In genomic region chr15:89912674-89913396, GRCh38 we compare ENCODE assay signal across 8 cellular contexts. TPM values are rescaled to one million over a fixed set of nuclear protein-coding genes. Genes with fewer than 3 reads are reported as not detected.
DNase-seq lines count a peak whose midpoint lies in the region; ATAC-seq and TF ChIP-seq lines count a peak whose summit lies in the region.

Gene ARPIN (minus strand): TSS chr15:89912952. CDS start chr15:89912835, 117 bp downstream.

- TF ChIP-seq CTCF in SK-N-SH (IDR thresholded peaks at IDR 0.05) (no peak), epithelial cell of esophagus (IDR thresholded peaks at IDR 0.05; ENCODE audit: insufficient read depth, low read depth, low read length, missing control alignments) (no peak)

- H3K9me2 ChIP-seq in SK-N-SH: no peaks in the 10 kb centered on the region

- H3K36me3 ChIP-seq in SK-N-SH (replicated peaks in 1 of 2; ENCODE audit: control insufficient read depth in 1 of 2, insufficient read depth in 2 of 2, low read length in 1 of 2) (no peaks in the 10 kb centered on the region), thymus (ENCODE audit: control insufficient read depth, insufficient read depth) (no peaks in the 10 kb centered on the region)

- no peaks in the 10 kb centered on the region for H3F3A ChIP-seq in SK-N-SH (replicated peaks; ENCODE audit: insufficient read depth)

- H3K27ac ChIP-seq in SK-N-SH (ENCODE audit: low read depth in 2 of 2, low read length in 1 of 2) (peak within 1 kb of the TSS in 1 of 2 experiments; percentile 44; a peak in 1 of 4 replicates), thymus (ENCODE audit: low read depth) (peak within 1 kb of the TSS; percentile 55)

- peak within 1 kb of the TSS; percentile 79 for H3K9ac ChIP-seq in SK-N-SH

- H3K79me2 ChIP-seq in SK-N-SH (ENCODE audit: insufficient read depth): peaks cover 3% of the 10 kb centered on the region; the same call in 1 of the 2 replicates

- DNase-seq in activated CD4-positive, alpha-beta T cell treated with anti-CD3 and anti-CD28 coated beads for 48 hours: peak; percentile 17
- DNase-seq in activated CD4-positive, alpha-beta T cell treated with anti-CD3 and anti-CD28 coated beads for 4 hours: no peak
- DNase-seq in SK-N-SH (peak; percentile 86), epithelial cell of esophagus (ENCODE audit: low read depth) (peak; percentile 51), mesenteric fat pad (ENCODE audit: low spot score) (peak; percentile 89), T1000 (lab: John Stamatoyannopoulos, UW) (no peak)

- H3K4me1 ChIP-seq in SK-N-SH (ENCODE audit: control insufficient read depth in 1 of 2, insufficient read depth in 2 of 2, low read depth in 1 of 2, low read length in 1 of 2) (peaks cover 0 to 5% of the 10 kb centered on the region in 2 experiments; a peak in 1 of 4 replicates), thymus (ENCODE audit: control insufficient read depth, insufficient read depth, low read length) (no peaks in the 10 kb centered on the region)

- TF ChIP-seq RAD21 in SK-N-SH (IDR thresholded peaks at IDR 0.05; ENCODE audit: low read length): no peak

- CTCF ChIA-PET in SK-N-SH (lab: Yijun Ruan, JAX): interaction anchor here (0.7 to 1.4 kb wide), 6 partner anchors 17 to 158 kb away, joined by 3 to 6 read pairs (median 4); no protein-coding TSS in a partner anchor

- H3K27me3 ChIP-seq in SK-N-SH (ENCODE audit: insufficient read depth): no peaks in the 10 kb centered on the region
- H3K27me3 ChIP-seq in thymus (ENCODE audit: control insufficient read depth, insufficient read depth): peaks cover 17% of the 10 kb centered on the region

- TF ChIP-seq EP300 in SK-N-SH (IDR thresholded peaks at IDR 0.05; ENCODE audit: borderline replicate concordance in 1 of 2, low read depth in 1 of 2, low read length in 1 of 2): no peak

- H3K4me2 ChIP-seq in SK-N-SH: peak within 1 kb of the TSS; percentile 94

- ATAC-seq in HG03342 (IDR thresholded peaks at IDR 0.05; ENCODE audit: unreplicated experiment): no peak

- POLR2A ChIA-PET in SK-N-SH (lab: Yijun Ruan, JAX): interaction anchor here (0.5 to 2.0 kb wide), 6 partner anchors 15 to 524 kb away, joined by 3 to 8 read pairs (median 4); partner anchors contain the start of genes AP3S2 and ZNF710

- no peaks in the 10 kb centered on the region for H4K20me1 ChIP-seq in SK-N-SH (ENCODE audit: insufficient read depth)

- H3K4me3 ChIP-seq in SK-N-SH (ENCODE audit: low read depth in 2 of 2, low read length in 1 of 2) (peak within 1 kb of the TSS; percentile 58 to 73), epithelial cell of esophagus (ENCODE audit: low read length) (peak within 1 kb of the TSS; percentile 65), thymus (ENCODE audit: low read length) (peak within 1 kb of the TSS; percentile 55)

- peak within 1 kb of the TSS; percentile 99 for H2AFZ ChIP-seq in SK-N-SH (ENCODE audit: low read depth)

- H3K9me3 ChIP-seq in SK-N-SH (no peaks in the 10 kb centered on the region), thymus (ENCODE audit: control insufficient read depth) (no peaks in the 10 kb centered on the region)

- 29% methylated on average over 24 of the region's 57 CpGs for WGBS in SK-N-SH (ENCODE audit: low lambda C conversion rate)
- 12% methylated on average over 57 of the region's 57 CpGs for WGBS in thymus

TF ChIP-seq in SK-N-SH, 30 proteins besides CTCF, POLR2A, EP300 and RAD21 (continues in another document):
- no peak for TF ChIP-seq USF1 (IDR thresholded peaks at IDR 0.05; ENCODE audit: borderline replicate concordance, low read depth)
- no peak for TF ChIP-seq PBX3 (IDR thresholded peaks at IDR 0.05)
- no peak for TF ChIP-seq FOXJ3 (CRISPR knock-in tag; IDR thresholded peaks at IDR 0.05)
- no peak for TF ChIP-seq FOXM1 (IDR thresholded peaks at IDR 0.05; ENCODE audit: low read depth)
- peak; percentile 52; the same call in 1 of the 2 replicates for TF ChIP-seq TAF1 (IDR thresholded peaks at IDR 0.05; ENCODE audit: borderline replicate concordance, low read depth, low read length)
- no peak for TF ChIP-seq RFX5 (IDR thresholded peaks at IDR 0.05; ENCODE audit: low read length)
- no peak for TF ChIP-seq ZBTB33 (IDR thresholded peaks at IDR 0.05; ENCODE audit: borderline replicate concordance, low read depth)
- no peak for TF ChIP-seq FOSL2 (IDR thresholded peaks at IDR 0.05; ENCODE audit: borderline replicate concordance, low read depth)
- no peak for TF ChIP-seq IRF3 (IDR thresholded peaks at IDR 0.05; ENCODE audit: low read depth, low read length)
- TF ChIP-seq NFIC (IDR thresholded peaks at IDR 0.05; ENCODE audit: borderline replicate concordance): no peak
- TF ChIP-seq SIN3A (IDR thresholded peaks at IDR 0.05; ENCODE audit: borderline replicate concordance, low read depth, low read length): no peak; the same call in 1 of the 2 replicates
- TF ChIP-seq GABPA (IDR thresholded peaks at IDR 0.05; ENCODE audit: low read depth): no peak
- no peak for TF ChIP-seq GATA2 (CRISPR knock-in tag; IDR thresholded peaks at IDR 0.05)
- no peak for TF ChIP-seq RXRA (IDR thresholded peaks at IDR 0.05; ENCODE audit: borderline replicate concordance, low read depth)
- peak; percentile 24; the same call in 1 of the 2 replicates for TF ChIP-seq MXI1 (IDR thresholded peaks at IDR 0.05; ENCODE audit: low read depth, low read length)
- no peak for TF ChIP-seq CHD2 (IDR thresholded peaks at IDR 0.05; ENCODE audit: low read length, partially characterized antibody)
- TF ChIP-seq NRF1 (IDR thresholded peaks at IDR 0.05; ENCODE audit: low read depth, low read length): no peak
- TF ChIP-seq JUND (IDR thresholded peaks at IDR 0.05): no peak
- no peak for TF ChIP-seq USF2 (IDR thresholded peaks at IDR 0.05; ENCODE audit: borderline replicate concordance, low read depth, low read length)
- peak; percentile 41; the same call in 1 of the 2 replicates for TF ChIP-seq ELF1 (IDR thresholded peaks at IDR 0.05)

RNA-seq across cellular contexts. Expression of gene ARPIN, which starts in this region (rescaled TPM):
- polyA plus RNA-seq in SK-N-SH (2012; rRNA removed): 13.0 and 13.5 TPM in 2 replicates
- 11.4 and 11.6 TPM in 2 replicates for polyA plus RNA-seq in SK-N-SH (2012; cell fraction: cytosol; rRNA removed)
- 13.0 and 13.8 TPM in 2 replicates for polyA plus RNA-seq in SK-N-SH (2012; cell fraction: nucleus; rRNA removed)
- 17.7 TPM for total RNA-seq in mesenteric fat pad
- polyA plus RNA-seq in thymus: 7.8 TPM

Comparison
In these comparisons a context has a peak if more than half of its experiments do, and no peak if none do; other contexts are left out.
1. DNase-seq: peak in activated CD4-positive, alpha-beta T cell treated with anti-CD3 and anti-CD28 coated beads for 48 hours (single experiment), SK-N-SH (single experiment), epithelial cell of esophagus (single experiment) and mesenteric fat pad (single experiment); none in activated CD4-positive, alpha-beta T cell treated with anti-CD3 and anti-CD28 coated beads for 4 hours (0 of 2) and T1000 (single experiment).
2. Peak in every context shown above with its lines, with median percentiles within 50 percentile points of each other: H3K4me3 ChIP-seq.